15 cellular contexts compared by ENCODE assay signal in genomic region chr1:116852367-116852766, GRCh38.
"Had no signal": no experiment of that assay in that cellular context is flagged by ENCODE, and none has a peak within 500 bp of the region (broad histone marks: within the 10 kb centered on the region; RNA-seq: fewer than 3 reads in every experiment).

No MANE protein-coding gene starts in this region.

- H2AFZ ChIP-seq: parathyroid adenoma had no signal

- H3K79me2 ChIP-seq: parathyroid adenoma had no signal

- H3K36me3 Mint-ChIP-seq: activated naive CD4-positive, alpha-beta T cell treated with anti-CD3 and anti-CD28 coated beads, Interleukin-2, amount 10 ng/mL, durations not matched to agents 7 days and 5 days; stimulated activated effector memory CD8-positive, alpha-beta T cell treated with anti-CD3 and anti-CD28 coated beads, Interleukin-12 subunit alpha, Interleukin-12 subunit beta, amount 100 ng/mL, for 72 hours; T-cell had no signal

- DNase-seq: activated CD4-positive, alpha-beta T cell treated with anti-CD3 and anti-CD28 coated beads, Interleukin-2, amount 10 ng/mL, durations not matched to agents 24 days and 14 days; activated CD8-positive, alpha-beta memory T cell treated with anti-CD3 and anti-CD28 coated beads for 24 hours; activated naive CD4-positive, alpha-beta T cell treated with anti-CD3 and anti-CD28 coated beads, Interleukin-2, amount 10 ng/mL, durations not matched to agents 7 days and 5 days; cerebellar nuclear complex; left lung; small intestine; T-cell; WERI-Rb-1 had no signal

- H3K27ac Mint-ChIP-seq: activated CD4-positive, alpha-beta T cell treated with anti-CD3 and anti-CD28 coated beads, Interleukin-2, amount 10 ng/mL, durations not matched to agents 24 days and 14 days; activated naive CD4-positive, alpha-beta T cell treated with anti-CD3 and anti-CD28 coated beads, Interleukin-2, amount 10 ng/mL, durations not matched to agents 7 days and 5 days; activated T-helper 2 cell treated with anti-CD3 and anti-CD28 coated beads, Interferon-gamma antibody, Interleukin-2, Interleukin-4, amounts not matched to agents 10 μg/mL and 5 μg/mL and 100 μg/mL, durations not matched to agents 14 hours and 24 hours and 36 hours; stimulated activated effector memory CD8-positive, alpha-beta T cell treated with anti-CD3 and anti-CD28 coated beads, Interleukin-12 subunit alpha, Interleukin-12 subunit beta, amount 100 ng/mL, for 72 hours; T-cell had no signal

- H3K4me3 ChIP-seq: left lung, right atrium auricular region, tibial nerve had no signal

- H3K9ac ChIP-seq: parathyroid adenoma had no signal

- H3K27me3 ChIP-seq: brain microvascular endothelial cell, left lung, right atrium auricular region, tibial nerve had no signal

- H3K9me3 ChIP-seq: left lung, right atrium auricular region, tibial nerve had no signal

- H3K4me1 ChIP-seq: parathyroid adenoma had no signal

- H3K36me3 ChIP-seq: brain microvascular endothelial cell, left lung, right atrium auricular region, tibial nerve, WERI-Rb-1 had no signal

- ATAC-seq: left lung; stimulated activated effector memory CD8-positive, alpha-beta T cell treated with anti-CD3 and anti-CD28 coated beads, Interleukin-12 subunit alpha, Interleukin-12 subunit beta, amount 100 ng/mL, for 72 hours; T-cell had no signal

- H3K4me3 Mint-ChIP-seq: activated CD4-positive, alpha-beta T cell treated with anti-CD3 and anti-CD28 coated beads, Interleukin-2, amount 10 ng/mL, durations not matched to agents 24 days and 14 days; activated naive CD4-positive, alpha-beta T cell treated with anti-CD3 and anti-CD28 coated beads, Interleukin-2, amount 10 ng/mL, durations not matched to agents 7 days and 5 days; neural crest cell; stimulated activated effector memory CD8-positive, alpha-beta T cell treated with anti-CD3 and anti-CD28 coated beads, Interleukin-12 subunit alpha, Interleukin-12 subunit beta, amount 100 ng/mL, for 72 hours; T-cell had no signal

- H3K9me3 Mint-ChIP-seq: activated naive CD4-positive, alpha-beta T cell treated with anti-CD3 and anti-CD28 coated beads, Interleukin-2, amount 10 ng/mL, durations not matched to agents 7 days and 5 days; activated T-helper 2 cell treated with anti-CD3 and anti-CD28 coated beads, Interferon-gamma antibody, Interleukin-2, Interleukin-4, amounts not matched to agents 10 μg/mL and 5 μg/mL and 100 μg/mL, durations not matched to agents 14 hours and 24 hours and 36 hours; neural crest cell; stimulated activated effector memory CD8-positive, alpha-beta T cell treated with anti-CD3 and anti-CD28 coated beads, Interleukin-12 subunit alpha, Interleukin-12 subunit beta, amount 100 ng/mL, for 72 hours; T-cell had no signal

- H3K27me3 Mint-ChIP-seq: activated CD4-positive, alpha-beta T cell treated with anti-CD3 and anti-CD28 coated beads, Interleukin-2, amount 10 ng/mL, durations not matched to agents 24 days and 14 days; activated naive CD4-positive, alpha-beta T cell treated with anti-CD3 and anti-CD28 coated beads, Interleukin-2, amount 10 ng/mL, durations not matched to agents 7 days and 5 days; T-cell had no signal

- H3K27ac ChIP-seq: left lung, parathyroid adenoma, right atrium auricular region, tibial nerve, WERI-Rb-1 had no signal
